ENCODE assay signal across 26 cellular contexts in the genomic region with DNA sequence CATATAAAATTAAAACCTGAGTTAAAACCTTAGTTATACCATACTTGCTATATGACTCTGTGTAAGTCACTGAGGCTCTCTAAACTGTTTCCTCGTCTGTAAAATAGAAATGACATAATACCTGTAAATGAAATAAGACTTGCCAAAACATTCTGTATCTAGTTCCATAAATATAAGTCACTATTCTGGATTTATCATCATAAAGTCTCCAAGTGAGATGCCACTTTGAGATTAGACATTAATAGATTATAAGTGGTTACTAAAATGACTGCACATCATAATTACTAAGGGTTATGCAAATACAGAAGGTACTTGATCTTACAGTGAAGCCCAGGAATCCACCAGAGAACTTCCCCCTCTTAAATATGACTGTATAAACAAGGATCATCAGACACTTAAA. TPM values are rescaled to one million over a fixed set of nuclear protein-coding genes. Genes with fewer than 3 reads are reported as not detected.
DNase-seq lines count a peak whose midpoint lies in the region; ATAC-seq, FAIRE-seq and TF ChIP-seq lines count a peak whose summit lies in the region.
"Had no signal": no experiment of that assay in that cellular context is flagged by ENCODE, and none has a peak within 500 bp of the region (broad histone marks: within the 10 kb centered on the region; RNA-seq: fewer than 3 reads in every experiment).

No MANE protein-coding gene starts in this region.

- no peak overlapping the region for H3K27ac Mint-ChIP-seq in activated T-cell treated with anti-CD3 and anti-CD28 coated beads, Interleukin-2, amount 50 U/mL, for 24 hours

- H2AFZ ChIP-seq in Karpas-422 (ENCODE audit: low read length): no peak overlapping the region
- H2AFZ ChIP-seq in GM12878 (ENCODE audit: control insufficient read depth, low read depth, low read length): no peak overlapping the region

- no peak overlapping the region for H3K4me3 Mint-ChIP-seq in activated T-cell treated with anti-CD3 and anti-CD28 coated beads, Interleukin-2, amount 50 U/mL, for 4 hours
- no peak overlapping the region for H3K4me3 Mint-ChIP-seq in activated T-cell treated with anti-CD3 and anti-CD28 coated beads, Interleukin-2, amount 50 U/mL, for 24 hours
- H3K4me3 Mint-ChIP-seq: CD4-positive, alpha-beta memory T cell had no signal

- no peak for DNase-seq in activated T-cell treated with anti-CD3 and anti-CD28 coated beads, Interleukin-2, amount 50 U/mL, for 4 hours
- DNase-seq in activated T-cell treated with anti-CD3 and anti-CD28 coated beads, Interleukin-2, amount 50 U/mL, for 24 hours: no peak
- DNase-seq in Karpas-422 (peak; percentile 60), GM12878 (ENCODE audit: low read depth, low spot score) (no peak), D341Med (ENCODE audit: low spot score) (no peak), Kasumi-1 (lab: John Stamatoyannopoulos, UW) (no peak)
- DNase-seq: C1 segment of cervical spinal cord; Caco-2; CD4-positive, alpha-beta memory T cell; DMS 273 treated with DMSO at 0.1 percent for 48 hours; DND-41; HCEC 1CT; MM.1S; NCI-H2029 treated with DMSO at 0.1 percent for 48 hours; NCI-H446 treated with DMSO at 0.1 percent for 48 hours; NCI-H526; NCI-H82; NK-92 treated with Interleukin-12 subunit alpha and Interleukin-12 subunit beta, amount 100 ng/mL, for 24 hours; Peyer's patch; SHP77 treated with DMSO at 0.1 percent for 48 hours; SW 1271 had no signal

- no peaks in the 10 kb centered on the region for H3K9me3 Mint-ChIP-seq in activated T-cell treated with anti-CD3 and anti-CD28 coated beads, Interleukin-2, amount 50 U/mL, for 4 hours
- H3K9me3 Mint-ChIP-seq in activated T-cell treated with anti-CD3 and anti-CD28 coated beads, Interleukin-2, amount 50 U/mL, for 24 hours: no peaks in the 10 kb centered on the region
- H3K9me3 Mint-ChIP-seq: CD4-positive, alpha-beta memory T cell had no signal

- H3K9ac ChIP-seq in Karpas-422 (ENCODE audit: low read length) (no peak overlapping the region), GM12878 (ENCODE audit: control insufficient read depth, insufficient read depth, low read length) (no peak overlapping the region)

- no peaks in the 10 kb centered on the region for H3K9me3 ChIP-seq in Karpas-422 (ENCODE audit: low read length)
- no peaks in the 10 kb centered on the region for H3K9me3 ChIP-seq in GM12878 (replicated peaks; ENCODE audit: control insufficient read depth, insufficient read depth, low read length)
- H3K9me3 ChIP-seq: Caco-2, Peyer's patch had no signal

- H3K4me1 ChIP-seq in Karpas-422 (ENCODE audit: low read length): peaks cover 39% of the 10 kb centered on the region
- H3K4me1 ChIP-seq in GM12878 (ENCODE audit: control insufficient read depth, insufficient read depth, low read length): no peaks in the 10 kb centered on the region
- H3K4me1 ChIP-seq: Caco-2, Peyer's patch had no signal

- H3K27me3 ChIP-seq in Karpas-422 (ENCODE audit: low read length) (no peaks in the 10 kb centered on the region), GM12878 (replicated peaks in 1 of 2; ENCODE audit: control insufficient read depth in 2 of 2, insufficient read depth in 2 of 2, low read length in 1 of 2) (no peaks in the 10 kb centered on the region)
- H3K27me3 ChIP-seq: Peyer's patch had no signal

- TF ChIP-seq CTCF in GM12878 (IDR thresholded peaks at IDR 0.05 in 2 of 3, conservative IDR thresholded peaks at IDR 0.05 in 1 of 3; ENCODE audit: control insufficient read depth in 2 of 3, extremely low read depth in 1 of 3, insufficient read depth in 1 of 3, low read depth in 3 of 3, low read length in 3 of 3): no peak

- TF ChIP-seq POLR2A in GM12878 (IDR thresholded peaks at IDR 0.05; ENCODE audit: low read depth, low read length): no peak

- H3K79me2 ChIP-seq in Karpas-422 (ENCODE audit: low read length) (peaks cover 4% of the 10 kb centered on the region; the same call in 1 of the 2 replicates), GM12878 (ENCODE audit: control insufficient read depth, insufficient read depth, low read length) (no peaks in the 10 kb centered on the region)

- WGBS in GM12878 (ENCODE audit: insufficient coverage, insufficient replicate concordance, low lambda C conversion rate, missing lambda C conversion rate): 42% methylated on average over 1 of the region's 1 CpG

- no peak for FAIRE-seq in GM12878 (lab: Jason Lieb, UNC)
- FAIRE-seq: H1, HTR-8/SVneo, K562 had no signal

- SMC1A ChIA-PET in GM12878 (lab: Charles Lee; ENCODE audit: uncharacterized antibody, unreplicated experiment): interaction anchor here (0.8 to 1.2 kb wide), 3 partner anchors 15 to 238 kb away, joined by 3 to 7 read pairs (median 3); no protein-coding TSS in a partner anchor

- no peaks in the 10 kb centered on the region for H3K9me2 ChIP-seq in Karpas-422 (replicated peaks; ENCODE audit: insufficient read depth, low read length)

- H3K4me1 Mint-ChIP-seq in activated T-cell treated with anti-CD3 and anti-CD28 coated beads, Interleukin-2, amount 50 U/mL, for 4 hours (ENCODE audit: low read depth): peaks cover 2% of the 10 kb centered on the region
- H3K4me1 Mint-ChIP-seq in activated T-cell treated with anti-CD3 and anti-CD28 coated beads, Interleukin-2, amount 50 U/mL, for 24 hours (ENCODE audit: low read depth): peaks cover 4% of the 10 kb centered on the region

- H3K4me3 ChIP-seq in Karpas-422 (ENCODE audit: low read length) (no peak overlapping the region), GM12878 (no peak overlapping the region)
- H3K4me3 ChIP-seq: K562, Peyer's patch had no signal

- H4K20me1 ChIP-seq in Karpas-422 (ENCODE audit: insufficient read depth, low read depth, low read length): no peaks in the 10 kb centered on the region
- no peaks in the 10 kb centered on the region for H4K20me1 ChIP-seq in GM12878 (ENCODE audit: control insufficient read depth, insufficient read depth)

- no peak for TF ChIP-seq RAD21 in GM12878 (IDR thresholded peaks at IDR 0.05; ENCODE audit: insufficient read depth, low read depth, low read length)

- H3K27me3 Mint-ChIP-seq in activated T-cell treated with anti-CD3 and anti-CD28 coated beads, Interleukin-2, amount 50 U/mL, for 4 hours (ENCODE audit: low read depth): no peaks in the 10 kb centered on the region
- no peaks in the 10 kb centered on the region for H3K27me3 Mint-ChIP-seq in activated T-cell treated with anti-CD3 and anti-CD28 coated beads, Interleukin-2, amount 50 U/mL, for 24 hours
- H3K27me3 Mint-ChIP-seq: CD4-positive, alpha-beta memory T cell had no signal

- H3K36me3 ChIP-seq in Karpas-422 (ENCODE audit: insufficient read depth, low read length) (peaks cover 12% of the 10 kb centered on the region; the same call in 1 of the 2 replicates), GM12878 (ENCODE audit: control insufficient read depth in 2 of 2, insufficient read depth in 2 of 2, low read length in 1 of 2) (peaks cover 3 to 15% of the 10 kb centered on the region in 2 experiments)

- intact Hi-C loops in GM12878 (cut with micrococcal nuclease; ENCODE audit: unreplicated experiment): no loop called here

- H3K27ac ChIP-seq in Karpas-422 (ENCODE audit: low read length) (peak overlapping the region; percentile 6; the same call in 1 of the 2 replicates), GM12878 (ENCODE audit: control insufficient read depth, insufficient read depth) (no peak overlapping the region)
- H3K27ac ChIP-seq: Peyer's patch had no signal

- peak overlapping the region; percentile 42 for H3K4me2 ChIP-seq in Karpas-422 (ENCODE audit: low read depth, low read length, poor library complexity, severe bottlenecking)
- H3K4me2 ChIP-seq in GM12878 (ENCODE audit: control insufficient read depth, insufficient read depth): no peak overlapping the region

- BruUV-seq in GM12878 (replicated peaks; lab: Mats Ljungman, UMichigan): no TSS peak

- in situ Hi-C loops in GM12878 (cut with MboI): no loop called here

- POLR2A ChIA-PET in GM12878 (lab: Charles Lee): interaction anchor here (0.6 kb wide), 1 partner anchor 236 kb away, joined by 11 read pairs; no protein-coding TSS in a partner anchor

- CTCF ChIA-PET in GM12878 (lab: Yijun Ruan, JAX): interaction anchor here (0.5 to 1.8 kb wide), 3 partner anchors 13 to 234 kb away, joined by 3 to 10 read pairs (median 4); no protein-coding TSS in a partner anchor

- RAD21 ChIA-PET in GM12878 (lab: Charles Lee; ENCODE audit: unreplicated experiment): interaction anchor here (2.0 kb wide), 1 partner anchor 234 kb away, joined by 7 read pairs; no protein-coding TSS in a partner anchor

- no peak for TF ChIP-seq EP300 in GM12878 (IDR thresholded peaks at IDR 0.05; ENCODE audit: borderline replicate concordance in 1 of 2, control insufficient read depth in 1 of 2, low read depth in 2 of 2, low read length in 2 of 2)

- H3K36me3 Mint-ChIP-seq in activated T-cell treated with anti-CD3 and anti-CD28 coated beads, Interleukin-2, amount 50 U/mL, for 4 hours (ENCODE audit: insufficient read depth): peaks cover 29% of the 10 kb centered on the region
- H3K36me3 Mint-ChIP-seq in activated T-cell treated with anti-CD3 and anti-CD28 coated beads, Interleukin-2, amount 50 U/mL, for 24 hours (ENCODE audit: low read depth): peaks cover 77% of the 10 kb centered on the region

- ATAC-seq in activated T-cell treated with anti-CD3 and anti-CD28 coated beads, Interleukin-2, amount 50 U/mL, for 4 hours: peak; percentile 58 to 70
- ATAC-seq in HG02973 (IDR thresholded peaks at IDR 0.05; ENCODE audit: unreplicated experiment) (peak; percentile 54), GM12878 (peak; percentile 47), GM18511 (IDR thresholded peaks at IDR 0.05; ENCODE audit: unreplicated experiment) (no peak)
- ATAC-seq: K562 had no signal

RNA-seq across cellular contexts. Expression of gene BRIP1, which starts 12.0 kb away (rescaled TPM):
- 1 to 10 TPM; 5.0 to 5.8 (median 5.1) TPM for total RNA-seq in activated T-cell treated with anti-CD3 and anti-CD28 coated beads, Interleukin-2, amount 50 U/mL, for 4 hours
- 8.5 and 12.6 TPM in 2 replicates for total RNA-seq in Karpas-422 (2014; rRNA removed; shearing (Covaris generic); ENCODE audit: low replicate concordance)
- total RNA-seq in GM12878 (2013; cell fraction: nucleolus; rRNA removed): 65.4 and 73.6 TPM in 2 replicates
- total RNA-seq in GM12878 (2014; rRNA removed) (20.0 and 23.1 TPM in 2 replicates), GM12878 (2014; rRNA removed; fragmentation: Illumina TruSeq; extraction: Trizol) (24.2 and 25.6 TPM in 2 replicates), GM12878 (2021) (14.5 and 15.0 TPM in 2 replicates)
- 2.6 TPM for polyA plus RNA-seq in GM12878 (2011; ENCODE audit: low read depth)
- polyA plus RNA-seq in GM12878 (2011; rRNA removed) (12.3 and 20.7 TPM in 2 replicates), GM12878 (2014; fragmentation: Illumina TruSeq; extraction: Trizol) (18.6 and 22.4 TPM in 2 replicates), GM12878 (2014; fragmentation: Nextera tagmentation; extraction: Ambion mirVana) (1 to 10 TPM; 4.0 to 4.2 TPM), GM12878 (2014; rRNA removed) (8.1 and 8.7 TPM in 2 replicates), GM12878 (2016; fragmentation: Nextera tagmentation; extraction: Ambion mirVana) (10 to 100 TPM; 12.2 to 13.4 TPM)
- polyA plus RNA-seq in GM12878 (2011; cell fraction: cytosol; rRNA removed): 4.4 and 5.3 TPM in 2 replicates
- 9.0 and 11.1 TPM in 2 replicates for polyA plus RNA-seq in GM12878 (2011; cell fraction: nucleus; rRNA removed)
- 4.9 and 6.0 TPM in 2 replicates for polyA plus RNA-seq in GM12878 (2012)
- polyA minus RNA-seq in GM12878 (2011; rRNA and poly(A)+ RNA removed): 32.0 and 34.5 TPM in 2 replicates
- 6.3 and 7.4 TPM in 2 replicates for polyA minus RNA-seq in GM12878 (2011; cell fraction: cytosol; rRNA and poly(A)+ RNA removed)
- polyA minus RNA-seq in GM12878 (2011; cell fraction: nucleus; rRNA and poly(A)+ RNA removed): 21.9 and 47.4 TPM in 2 replicates

RNA-seq across cellular contexts. Expression of gene INTS2, which starts 52.5 kb away (rescaled TPM):
- total RNA-seq in activated T-cell treated with anti-CD3 and anti-CD28 coated beads, Interleukin-2, amount 50 U/mL, for 4 hours: 10 to 100 TPM; 23.2 to 24.2 (median 23.6) TPM
- 18.7 and 34.7 TPM in 2 replicates for total RNA-seq in Karpas-422 (2014; rRNA removed; shearing (Covaris generic); ENCODE audit: low replicate concordance)
- total RNA-seq in GM12878 (2013; cell fraction: nucleolus; rRNA removed): 105 and 107 TPM in 2 replicates
- 17.7 and 22.7 TPM in 2 replicates for total RNA-seq in GM12878 (2014; rRNA removed)
- 17.0 and 17.7 TPM in 2 replicates for total RNA-seq in GM12878 (2014; rRNA removed; fragmentation: Illumina TruSeq; extraction: Trizol)
- total RNA-seq in GM12878 (2021): 14.7 and 16.7 TPM in 2 replicates
- polyA plus RNA-seq in GM12878 (2011; ENCODE audit: low read depth): 4.4 TPM
- 22.2 and 29.6 TPM in 2 replicates for polyA plus RNA-seq in GM12878 (2011; rRNA removed)
- polyA plus RNA-seq in GM12878 (2011; cell fraction: cytosol; rRNA removed): 9.5 and 11.0 TPM in 2 replicates
- polyA plus RNA-seq in GM12878 (2011; cell fraction: nucleus; rRNA removed): 15.2 and 18.8 TPM in 2 replicates
- 5.6 and 8.2 TPM in 2 replicates for polyA plus RNA-seq in GM12878 (2012)
- polyA plus RNA-seq in GM12878 (2014; fragmentation: Illumina TruSeq; extraction: Trizol): 13.2 and 16.1 TPM in 2 replicates
- polyA plus RNA-seq in GM12878 (2014; fragmentation: Nextera tagmentation; extraction: Ambion mirVana): 1 to 10 TPM; 2.8 to 4.2 TPM
- 8.3 and 9.2 TPM in 2 replicates for polyA plus RNA-seq in GM12878 (2014; rRNA removed)
- 10 to 100 TPM in 1 of 2 experiments, 1 to 10 TPM in 1; 9.7 to 10.0 TPM for polyA plus RNA-seq in GM12878 (2016; fragmentation: Nextera tagmentation; extraction: Ambion mirVana)
- polyA minus RNA-seq in GM12878 (2011; rRNA and poly(A)+ RNA removed): 40.2 and 48.2 TPM in 2 replicates
- 15.0 and 15.6 TPM in 2 replicates for polyA minus RNA-seq in GM12878 (2011; cell fraction: cytosol; rRNA and poly(A)+ RNA removed)
- polyA minus RNA-seq in GM12878 (2011; cell fraction: nucleus; rRNA and poly(A)+ RNA removed): 18.4 and 21.2 TPM in 2 replicates
